In the genomic region with DNA sequence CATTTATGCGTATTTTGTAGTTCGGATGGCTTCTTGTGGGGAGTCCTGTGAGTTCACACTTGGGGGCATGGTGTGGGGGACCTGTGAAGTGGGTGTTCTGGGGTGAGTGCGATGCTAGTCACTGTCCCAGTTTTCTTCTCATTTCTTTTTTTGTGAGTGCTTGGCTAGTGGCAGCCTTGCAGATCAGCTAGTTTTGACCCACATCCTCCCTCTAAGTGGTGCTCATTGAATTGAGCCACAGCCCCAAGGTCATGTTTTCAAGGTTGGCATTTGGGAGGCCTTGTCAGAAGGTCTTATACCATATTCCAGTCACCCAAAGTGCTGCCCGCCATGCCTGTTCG, we compare ENCODE assay signal across 11 cellular contexts. TPM values are rescaled to one million over a fixed set of nuclear protein-coding genes. Genes with fewer than 3 reads are reported as not detected.
A peak's percentile ranks its signal among the peaks of the same experiment; 100 is the strongest.
DNase-seq lines count a peak whose midpoint lies in the region; TF ChIP-seq lines count a peak whose summit lies in the region.
"Had no signal": no experiment of that assay in that cellular context is flagged by ENCODE, and none has a peak within 500 bp of the region (broad histone marks: within the 10 kb centered on the region; RNA-seq: fewer than 3 reads in every experiment).

No MANE protein-coding gene starts in this region.

- peak; percentile 31 for DNase-seq in activated CD4-positive, alpha-beta T cell treated with anti-CD3 and anti-CD28 coated beads, Interleukin-2, amount 50 U/mL, for 1 hour
- DNase-seq in colonic mucosa: no peak
- DNase-seq in stimulated activated CD8-positive, alpha-beta memory T cell treated with anti-CD3 and anti-CD28 coated beads, Interleukin-7, amount 100 ng/mL, for 24 hours (ENCODE audit: low read depth): peak; percentile 48
- DNase-seq in NCI-H128 (lab: John Stamatoyannopoulos, UW; ENCODE audit: unreplicated experiment): no peak
- no peak for DNase-seq in SKM-1 treated with dmso at 0.1 percent for 144 hours (lab: John Stamatoyannopoulos, UW; ENCODE audit: unreplicated experiment)
- no peak for DNase-seq in neuronal stem cell (ENCODE audit: low spot score)
- DNase-seq: amygdala, DMS79, NCI-H1694 treated with DMSO at 0.1 percent for 48 hours had no signal

- no peak overlapping the region for H2BK15ac ChIP-seq in neuronal stem cell (ENCODE audit: low read length)

- H3K4me1 ChIP-seq in colonic mucosa (peaks cover 7% of the 10 kb centered on the region), neuronal stem cell (ENCODE audit: control insufficient read depth in 2 of 2, insufficient read depth in 1 of 2, low read depth in 1 of 2, low read length in 2 of 2) (peaks cover 0 to 10% of the 10 kb centered on the region in 2 donors)

- no peak overlapping the region for H2AFZ ChIP-seq in neuronal stem cell (ENCODE audit: low read length)

- peak overlapping the region in 2 of 3 donors; percentile 60 to 96 for H3K27ac Mint-ChIP-seq in IgD-negative memory B cell

- intact Hi-C loops in colonic mucosa (cut with DNase I): no loop called here

- H3K79me1 ChIP-seq in neuronal stem cell (ENCODE audit: low read depth, low read length): peaks cover 9% of the 10 kb centered on the region

- H3K27me3 Mint-ChIP-seq in IgD-negative memory B cell: no peaks in the 10 kb centered on the region

- H3K9ac ChIP-seq in colonic mucosa (ENCODE audit: low read depth in 2 of 2, low read length in 2 of 2): no peak overlapping the region
- H3K9ac ChIP-seq in neuronal stem cell (ENCODE audit: low read depth, low read length, poor library complexity): no peak overlapping the region

- H3K9me3 ChIP-seq in colonic mucosa (no peaks in the 10 kb centered on the region), neuronal stem cell (replicated peaks in 1 of 2; ENCODE audit: control insufficient read depth in 2 of 2, insufficient read depth in 1 of 2, low read depth in 1 of 2, low read length in 2 of 2) (no peaks in the 10 kb centered on the region)

- H3K4me3 ChIP-seq in colonic mucosa: no peak overlapping the region
- H3K4me3 ChIP-seq in neuronal stem cell (ENCODE audit: low read length in 2 of 2): no peak overlapping the region

- peak overlapping the region in 1 of 4 donors; percentile 75 for H3K4me3 Mint-ChIP-seq in IgD-negative memory B cell

- H3K18ac ChIP-seq in neuronal stem cell (ENCODE audit: low read length): no peak overlapping the region

- no peak overlapping the region for H3K23ac ChIP-seq in neuronal stem cell (ENCODE audit: low read depth, low read length, poor library complexity)

- H2BK120ac ChIP-seq in neuronal stem cell (ENCODE audit: low read depth, low read length): no peak overlapping the region

- H3K27ac ChIP-seq in colonic mucosa: peak overlapping the region; percentile 33
- H3K27ac ChIP-seq in neuronal stem cell (replicated peaks; ENCODE audit: low read length): no peak overlapping the region
- H3K27ac ChIP-seq: epithelial cell of prostate had no signal

- H3K4me2 ChIP-seq in neuronal stem cell (ENCODE audit: insufficient read depth, low read length, poor library complexity, severe bottlenecking): no peak overlapping the region

- no peaks in the 10 kb centered on the region for H3K27me3 ChIP-seq in colonic mucosa
- H3K27me3 ChIP-seq in neuronal stem cell (ENCODE audit: control insufficient read depth in 3 of 3, insufficient read depth in 3 of 3, low read depth in 1 of 3, low read length in 3 of 3): no peaks in the 10 kb centered on the region

- no peak overlapping the region for H4K8ac ChIP-seq in neuronal stem cell (ENCODE audit: low read depth, low read length)

- WGBS in neuronal stem cell (ENCODE audit: extremely low coverage in 2 of 2, insufficient read length in 2 of 2, insufficient replicate concordance in 1 of 2), 2 donors: no CpG with 5 or more reads among the region's 5 CpGs

- no peak for TF ChIP-seq CTCF in colonic mucosa (IDR thresholded peaks at IDR 0.05)

- H3K36me3 ChIP-seq in colonic mucosa (no peaks in the 10 kb centered on the region), neuronal stem cell (replicated peaks in 1 of 2; ENCODE audit: control insufficient read depth in 2 of 2, insufficient read depth in 2 of 2, low read length in 2 of 2) (no peaks in the 10 kb centered on the region)

- no peak overlapping the region for H2BK5ac ChIP-seq in neuronal stem cell (ENCODE audit: low read length)

- H3K36me3 Mint-ChIP-seq in IgD-negative memory B cell: peaks cover 2% of the 10 kb centered on the region

- H3K4me1 Mint-ChIP-seq in IgD-negative memory B cell: peaks cover 25 to 38% (median 37%) of the 10 kb centered on the region in 3 donors

- H2BK12ac ChIP-seq in neuronal stem cell (ENCODE audit: low read length): no peak overlapping the region

- H2AK5ac ChIP-seq in neuronal stem cell (ENCODE audit: low read depth, low read length): no peak overlapping the region

- H3K9me3 Mint-ChIP-seq in IgD-negative memory B cell: no peaks in the 10 kb centered on the region

- no peak overlapping the region for H3K14ac ChIP-seq in neuronal stem cell (ENCODE audit: low read length)

- no peak overlapping the region for H4K91ac ChIP-seq in neuronal stem cell (ENCODE audit: low read depth, low read length, poor library complexity)

- no peak overlapping the region for H3K4ac ChIP-seq in neuronal stem cell (ENCODE audit: low read length)

RNA-seq across cellular contexts. Expression of gene PTPRJ, which starts 31.7 kb away (rescaled TPM):
- polyA plus RNA-seq in IgD-negative memory B cell: 8.1 TPM
- 10 to 100 TPM; 37.5 to 45.7 TPM for total RNA-seq in colonic mucosa
- polyA plus RNA-seq in neuronal stem cell (2013, experiment 1 of 2): 12.6 TPM
- 12.9 TPM for polyA plus RNA-seq in neuronal stem cell (2013, experiment 2 of 2)

Comparison
In these comparisons a context has a peak if more than half of its experiments do, and no peak if none do; other contexts are left out.
1. DNase-seq: peak in activated CD4-positive, alpha-beta T cell treated with anti-CD3 and anti-CD28 coated beads, Interleukin-2, amount 50 U/mL, for 1 hour (single experiment) and stimulated activated CD8-positive, alpha-beta memory T cell treated with anti-CD3 and anti-CD28 coated beads, Interleukin-7, amount 100 ng/mL, for 24 hours (single experiment); none in colonic mucosa (single experiment), NCI-H128 (single experiment), SKM-1 treated with dmso at 0.1 percent for 144 hours (single experiment) and neuronal stem cell (single experiment).